Comparison of ENCODE assay signal across 20 cellular contexts in the genomic region with DNA sequence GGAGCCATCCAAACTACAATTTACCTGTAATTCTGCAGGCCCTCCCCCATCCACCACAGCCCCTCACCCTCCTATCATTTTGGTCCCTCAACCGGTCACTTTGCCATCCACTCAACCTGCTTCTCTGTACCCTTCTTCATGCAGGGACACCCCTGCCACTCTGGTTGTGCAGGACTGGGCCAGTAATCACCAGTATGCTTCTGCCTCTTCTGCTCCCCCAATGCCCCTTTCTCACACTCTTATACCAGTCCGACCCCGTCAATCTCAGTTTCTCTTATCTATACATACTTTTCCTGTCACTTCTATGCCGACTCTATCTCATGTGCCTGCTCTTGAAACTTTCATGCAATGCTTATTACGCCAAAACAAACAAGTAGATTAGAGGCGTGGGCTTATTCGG.
"Had no signal": no experiment of that assay in that cellular context is flagged by ENCODE, and none has a peak within 500 bp of the region (broad histone marks: within the 10 kb centered on the region; RNA-seq: fewer than 3 reads in every experiment).

No MANE protein-coding gene starts in this region.

- H3K27me3 Mint-ChIP-seq: memory B cell; natural killer cell treated with Interleukin-12 subunit alpha and Interleukin-12 subunit beta and Interleukin-15 and Interleukin-18, amount 100 ng/mL, for 72 hours; stimulated activated memory B cell treated with anti-CD40 and anti-IgM and Interleukin-4, amounts not matched to agents 10 μg/mL and 1 μg/mL and 100 μg/mL, for 72 hours; stimulated activated naive CD8-positive, alpha-beta T cell treated with anti-CD3 and anti-CD28 coated beads, Interleukin-15, Interleukin-2, amounts not matched to agents 100 ng/mL and 50 ng/mL, for 24 hours had no signal

- H3K9me3 ChIP-seq: colonic mucosa, testis, tibial nerve had no signal

- ATAC-seq: esophagus mucosa; heart left ventricle; natural killer cell treated with Interleukin-12 subunit alpha and Interleukin-12 subunit beta and Interleukin-15 and Interleukin-18, amount 100 ng/mL, for 72 hours; sciatic nerve; stimulated activated memory B cell treated with anti-CD40 and anti-IgM and Interleukin-4, amounts not matched to agents 10 μg/mL and 1 μg/mL and 100 μg/mL, for 72 hours had no signal

- H3K27me3 ChIP-seq: colonic mucosa, heart left ventricle, neural progenitor cell, spleen, testis, tibial nerve had no signal

- H3K4me3 Mint-ChIP-seq: memory B cell; mesothelial cell of epicardium; natural killer cell treated with Interleukin-12 subunit alpha and Interleukin-12 subunit beta and Interleukin-15 and Interleukin-18, amount 100 ng/mL, for 72 hours; neural progenitor cell; stimulated activated memory B cell treated with anti-CD40 and anti-IgM and Interleukin-4, amounts not matched to agents 10 μg/mL and 1 μg/mL and 100 μg/mL, for 72 hours; stimulated activated naive CD8-positive, alpha-beta T cell treated with anti-CD3 and anti-CD28 coated beads, Interleukin-15, Interleukin-2, amounts not matched to agents 100 ng/mL and 50 ng/mL, for 24 hours had no signal

- DNase-seq: colonic mucosa; effector CD4-positive, alpha-beta T cell; heart left ventricle; hippocampal formation; nucleus accumbens; spleen; stimulated activated CD4-positive, alpha-beta T cell treated with anti-CD3 and anti-CD28 coated beads, Interleukin-15, amount 100 ng/mL, for 24 hours; stimulated activated CD4-positive, alpha-beta T cell treated with anti-CD3 and anti-CD28 coated beads, Interleukin-1b, Interleukin-23, amount 100 ng/mL, for 48 hours; stimulated activated CD4-positive, alpha-beta T cell treated with anti-CD3 and anti-CD28 coated beads, Interleukin-4, amount 100 ng/mL, for 24 hours; testis had no signal

- H3K4me3 ChIP-seq: colonic mucosa, heart left ventricle, neural progenitor cell, spleen, testis, tibial nerve had no signal

- H2AFZ ChIP-seq: neural progenitor cell, parathyroid adenoma had no signal

- H3K9ac ChIP-seq: neural progenitor cell, parathyroid adenoma had no signal

- H3K36me3 ChIP-seq: colonic mucosa, neural progenitor cell had no signal

- H3K36me3 Mint-ChIP-seq: neural progenitor cell had no signal

- H3K4me1 ChIP-seq: colonic mucosa, neural progenitor cell had no signal

- H3K4me2 ChIP-seq: neural progenitor cell had no signal

- H3K4me1 Mint-ChIP-seq: neural progenitor cell had no signal

- H3K27ac ChIP-seq: colonic mucosa, heart left ventricle, neural progenitor cell, parathyroid adenoma, testis, tibial nerve had no signal

- H3K27ac Mint-ChIP-seq: memory B cell; mesothelial cell of epicardium; natural killer cell treated with Interleukin-12 subunit alpha and Interleukin-12 subunit beta and Interleukin-15 and Interleukin-18, amount 100 ng/mL, for 72 hours; neural progenitor cell; stimulated activated memory B cell treated with anti-CD40 and anti-IgM and Interleukin-4, amounts not matched to agents 10 μg/mL and 1 μg/mL and 100 μg/mL, for 72 hours; stimulated activated naive CD8-positive, alpha-beta T cell treated with anti-CD3 and anti-CD28 coated beads, Interleukin-15, Interleukin-2, amounts not matched to agents 100 ng/mL and 50 ng/mL, for 24 hours had no signal

- H3K79me2 ChIP-seq: parathyroid adenoma had no signal
